In genomic region chr18:48761582-48761981, GRCh38 we compare ENCODE assay signal across 19 cellular contexts.
"Had no signal": no experiment of that assay in that cellular context is flagged by ENCODE, and none has a peak within 500 bp of the region (broad histone marks: within the 10 kb centered on the region; RNA-seq: fewer than 3 reads in every experiment).

No MANE protein-coding gene starts in this region.

- DNase-seq: activated CD4-positive, alpha-beta T cell treated with anti-CD3 and anti-CD28 coated beads, Interleukin-2, amount 10 ng/mL, durations not matched to agents 7 days and 5 days; activated CD8-positive, alpha-beta T cell treated with anti-CD3 and anti-CD28 coated beads for 36 hours; activated gamma-delta T cell treated with Interleukin-2 at 50 U/mL for 16 hours; anterior cingulate cortex; body of pancreas; caudate nucleus; esophagus squamous epithelium; SK-N-SH; spleen; stimulated activated CD4-positive, alpha-beta T cell treated with anti-CD3 and anti-CD28 coated beads, Interleukin-4, amount 100 ng/mL, for 24 hours; stimulated activated naive CD4-positive, alpha-beta T cell treated with Interleukin-2 at 50 U/mL for 16 hours; T-helper 2 cell had no signal

- H3K4me1 ChIP-seq: body of pancreas, esophagus squamous epithelium, left lung had no signal

- ATAC-seq: activated CD4-positive, CD25-positive, alpha-beta regulatory T cell treated with anti-CD3 and anti-CD28 coated beads, Interleukin-2, amount 50 U/mL, for 24 hours; activated CD8-positive, alpha-beta T cell treated with anti-CD3 and anti-CD28 coated beads for 36 hours; body of pancreas; left lung had no signal

- H3K4me3 ChIP-seq: body of pancreas, coronary artery, esophagus squamous epithelium, left lung, spleen, thoracic aorta, upper lobe of left lung had no signal

- H3K9ac ChIP-seq: SK-N-SH had no signal

- H3K9me3 Mint-ChIP-seq: activated CD4-positive, alpha-beta T cell treated with anti-CD3 and anti-CD28 coated beads, Interleukin-2, amount 10 ng/mL, durations not matched to agents 7 days and 5 days; activated CD8-positive, alpha-beta T cell treated with anti-CD3 and anti-CD28 coated beads for 36 hours; activated naive CD4-positive, alpha-beta T cell treated with anti-CD3 and anti-CD28 coated beads, Interleukin-2, amount 50 U/mL, for 24 hours had no signal

- H3K27ac ChIP-seq: body of pancreas, coronary artery, left lung, spleen, thoracic aorta had no signal

- H3K9me3 ChIP-seq: body of pancreas, esophagus squamous epithelium, left lung, SK-N-SH, spleen, thoracic aorta, upper lobe of left lung had no signal

- H3K27me3 Mint-ChIP-seq: activated CD4-positive, alpha-beta T cell treated with anti-CD3 and anti-CD28 coated beads, Interleukin-2, amount 10 ng/mL, durations not matched to agents 7 days and 5 days; activated CD8-positive, alpha-beta T cell treated with anti-CD3 and anti-CD28 coated beads for 36 hours; activated naive CD4-positive, alpha-beta T cell treated with anti-CD3 and anti-CD28 coated beads, Interleukin-2, amount 50 U/mL, for 24 hours had no signal

- H3K27me3 ChIP-seq: body of pancreas, esophagus squamous epithelium, left lung, spleen, upper lobe of left lung had no signal

- H3K4me1 Mint-ChIP-seq: activated naive CD4-positive, alpha-beta T cell treated with anti-CD3 and anti-CD28 coated beads, Interleukin-2, amount 50 U/mL, for 24 hours had no signal

- H3K4me3 Mint-ChIP-seq: activated CD4-positive, alpha-beta T cell treated with anti-CD3 and anti-CD28 coated beads, Interleukin-2, amount 10 ng/mL, durations not matched to agents 7 days and 5 days; activated CD8-positive, alpha-beta T cell treated with anti-CD3 and anti-CD28 coated beads for 36 hours; activated naive CD4-positive, alpha-beta T cell treated with anti-CD3 and anti-CD28 coated beads, Interleukin-2, amount 50 U/mL, for 24 hours; neural crest cell had no signal

- H3K36me3 Mint-ChIP-seq: activated naive CD4-positive, alpha-beta T cell treated with anti-CD3 and anti-CD28 coated beads, Interleukin-2, amount 50 U/mL, for 24 hours had no signal
